Comparison of ENCODE assay signal across 2 cellular contexts in the genomic region with DNA sequence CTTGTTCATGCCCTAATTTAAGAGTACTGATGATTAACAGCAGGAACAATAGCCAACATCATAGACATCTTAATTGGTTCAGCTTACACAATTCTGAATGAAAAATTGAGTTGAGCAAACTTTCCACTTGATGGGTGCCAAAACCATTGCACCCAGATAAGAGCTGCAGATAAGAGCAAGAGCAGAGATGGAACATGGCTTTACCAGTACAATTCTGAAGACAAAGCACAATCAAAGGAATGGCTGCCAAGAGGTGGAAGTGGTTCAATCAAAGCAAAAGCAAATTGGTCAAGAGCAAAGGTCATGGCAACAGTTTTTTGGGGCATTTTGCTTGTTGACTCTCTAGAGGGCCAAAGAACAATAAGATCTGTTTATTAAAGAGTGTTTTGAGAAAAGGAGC.
A peak's percentile ranks its signal among the peaks of the same experiment; 100 is the strongest.
TF ChIP-seq lines count a peak whose summit lies in the region.

No MANE protein-coding gene starts in this region.

TF ChIP-seq in endothelial cell of umbilical vein, 7 proteins besides CTCF, POLR2A, EP300 and RAD21 (continued from another document):
- TF ChIP-seq MYC (IDR thresholded peaks at IDR 0.05; ENCODE audit: low read depth, low read length), result no peak
- TF ChIP-seq POLR2AphosphoS5 (IDR thresholded peaks at IDR 0.05; ENCODE audit: insufficient read depth, low read depth, low read length), result no peak
- TF ChIP-seq MAX (IDR thresholded peaks at IDR 0.05; ENCODE audit: insufficient read depth, insufficient read length), result no peak
- TF ChIP-seq GATA2 (IDR thresholded peaks at IDR 0.05; ENCODE audit: insufficient read depth, insufficient read length, low read depth, low read length), result no peak
- TF ChIP-seq JUN (IDR thresholded peaks at IDR 0.05; ENCODE audit: borderline replicate concordance, insufficient read depth, insufficient read length, low read depth), result no peak

TF ChIP-seq in HepG2, 621 proteins besides CTCF, POLR2A, EP300 and RAD21 (continued from another document):
- TF ChIP-seq, protein P1, sequence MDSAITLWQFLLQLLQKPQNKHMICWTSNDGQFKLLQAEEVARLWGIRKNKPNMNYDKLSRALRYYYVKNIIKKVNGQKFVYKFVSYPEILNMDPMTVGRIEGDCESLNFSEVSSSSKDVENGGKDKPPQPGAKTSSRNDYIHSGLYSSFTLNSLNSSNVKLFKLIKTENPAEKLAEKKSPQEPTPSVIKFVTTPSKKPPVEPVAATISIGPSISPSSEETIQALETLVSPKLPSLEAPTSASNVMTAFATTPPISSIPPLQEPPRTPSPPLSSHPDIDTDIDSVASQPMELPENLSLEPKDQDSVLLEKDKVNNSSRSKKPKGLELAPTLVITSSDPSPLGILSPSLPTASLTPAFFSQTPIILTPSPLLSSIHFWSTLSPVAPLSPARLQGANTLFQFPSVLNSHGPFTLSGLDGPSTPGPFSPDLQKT (CRISPR knock-in tag; IDR thresholded peaks at IDR 0.05; ENCODE audit: borderline replicate concordance), result no peak
- no peak for TF ChIP-seq ZNF432 (CRISPR knock-in tag; IDR thresholded peaks at IDR 0.05; ENCODE audit: borderline replicate concordance)
- TF ChIP-seq, protein P2, sequence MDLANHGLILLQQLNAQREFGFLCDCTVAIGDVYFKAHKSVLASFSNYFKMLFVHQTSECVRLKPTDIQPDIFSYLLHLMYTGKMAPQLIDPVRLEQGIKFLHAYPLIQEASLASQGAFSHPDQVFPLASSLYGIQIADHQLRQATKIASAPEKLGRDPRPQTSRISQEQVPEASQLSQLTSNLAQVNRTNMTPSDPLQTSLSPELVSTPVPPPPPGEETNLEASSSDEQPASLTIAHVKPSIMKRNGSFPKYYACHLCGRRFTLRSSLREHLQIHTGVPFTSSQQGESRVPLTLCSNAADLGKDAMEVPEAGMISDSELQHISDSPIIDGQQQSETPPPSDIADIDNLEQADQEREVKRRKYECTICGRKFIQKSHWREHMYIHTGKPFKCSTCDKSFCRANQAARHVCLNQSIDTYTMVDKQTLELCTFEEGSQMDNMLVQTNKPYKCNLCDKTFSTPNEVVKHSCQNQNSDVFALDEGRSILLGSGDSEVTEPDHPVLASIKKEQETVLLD (CRISPR knock-in tag; IDR thresholded peaks at IDR 0.05; ENCODE audit: low read depth), result no peak
- TF ChIP-seq KLF11 (CRISPR knock-in tag; IDR thresholded peaks at IDR 0.05), result no peak
- no peak for TF ChIP-seq SOX13 (IDR thresholded peaks at IDR 0.05)
- TF ChIP-seq SOX13 (CRISPR knock-in tag; conservative IDR thresholded peaks at IDR 0.05 in 1 of 2, IDR thresholded peaks at IDR 0.05 in 1 of 2), result 0 out of 4 replicates have a peak, but pooled peaks of 1 of the 2 experiments have one; percentile 12
